ENCODE assay signal across 12 cellular contexts in genomic region chr1:227792216-227793078, GRCh38. TPM values are rescaled to one million over a fixed set of nuclear protein-coding genes. Genes with fewer than 3 reads are reported as not detected.
DNase-seq lines count a peak whose midpoint lies in the region; ATAC-seq and TF ChIP-seq lines count a peak whose summit lies in the region.
"Had no signal": no experiment of that assay in that cellular context is flagged by ENCODE, and none has a peak within 500 bp of the region (broad histone marks: within the 10 kb centered on the region; RNA-seq: fewer than 3 reads in every experiment).

No MANE protein-coding gene starts in this region.

- H3K9me3 ChIP-seq in A673 (ENCODE audit: low read depth, low read length, poor library complexity, severe bottlenecking) = no peaks in the 10 kb centered on the region
- H3K9me3 ChIP-seq: left lung had no signal

- H3K36me3 ChIP-seq in A673 (ENCODE audit: insufficient read depth, low read length, poor library complexity, severe bottlenecking) = no peaks in the 10 kb centered on the region
- H3K36me3 ChIP-seq: left lung had no signal

- CTCF ChIA-PET in A673 (lab: Charles Lee) = no interaction called here
- CTCF ChIA-PET in RWPE1 (lab: Yijun Ruan, JAX) = interaction anchor here (0.7 to 1.2 kb wide), 2 partner anchors 14 to 156 kb away, joined by 3 to 5 read pairs; no protein-coding TSS in a partner anchor

- DNase-seq in A673 (ENCODE audit: low spot score) (no peak), GM13977 (ENCODE audit: low spot score) (peak; percentile 5), RWPE1 (ENCODE audit: low spot score) (no peak), islet precursor cell (peak; percentile 58), sciatic nerve (ENCODE audit: low spot score) (no peak), hippocampal formation (lab: John Stamatoyannopoulos, UW) (no peak), epidermal melanocyte (ENCODE audit: insufficient read length, low spot score) (no peak), NCI-H526 (lab: John Stamatoyannopoulos, UW) (no peak)
- DNase-seq: amygdala; effector CD4-positive, alpha-beta T cell; glutamatergic neuron had no signal

- intact Hi-C loops in A673 (cut with micrococcal nuclease; ENCODE audit: unreplicated experiment) = no loop called here
- intact Hi-C loops in sciatic nerve (cut with DNase I) = no loop called here

- no peaks in the 10 kb centered on the region for H3K27me3 ChIP-seq in A673 (replicated peaks; ENCODE audit: insufficient read depth, low read depth, low read length, poor library complexity)

- POLR2A ChIA-PET in A673 (lab: Charles Lee; ENCODE audit: low non-redundant PET) (no interaction called here), RWPE1 (lab: Yijun Ruan, JAX; ENCODE audit: low non-redundant PET) (no interaction called here)

- TF ChIP-seq CTCF in A673 (conservative IDR thresholded peaks at IDR 0.05; ENCODE audit: low read depth, low read length) (0 out of 2 replicates have a peak, but pooled peaks have one; percentile 33), GM13977 (IDR thresholded peaks at IDR 0.05; ENCODE audit: extremely low read depth, insufficient read depth, missing control alignments) (peak; percentile 27), RWPE1 (conservative IDR thresholded peaks at IDR 0.05; ENCODE audit: low read depth) (no peak)

- H3K4me3 ChIP-seq in A673 (ENCODE audit: low read depth, low read length, poor library complexity, severe bottlenecking) = no peak overlapping the region
- H3K4me3 ChIP-seq: left lung had no signal

- H3K4me1 ChIP-seq in A673 (ENCODE audit: insufficient read depth, low read length, poor library complexity, severe bottlenecking) = peaks cover 29% of the 10 kb centered on the region

- H3K27ac ChIP-seq in A673 (ENCODE audit: low read depth, low read length, poor library complexity, severe bottlenecking) (no peak overlapping the region), RWPE1 (peak overlapping the region; percentile 83; the same call in 1 of the 2 replicates)
- H3K27ac ChIP-seq: left lung had no signal

- no TSS peak for BruUV-seq in A673 (replicated peaks; lab: Mats Ljungman, UMichigan)

- ATAC-seq in sciatic nerve = no peak
- ATAC-seq: left lung had no signal

- in situ Hi-C loops in GM13977 (cut with MboI; ENCODE audit: low pct_unique_long_range_greater_than_20kb, low sequenced_read_pairs, unreplicated experiment) = no loop called here

RNA-seq across cellular contexts. Expression of gene PRSS38, which starts 23.0 kb away (rescaled TPM):
- total RNA-seq in A673 (2021) = not detected in 2 replicates
- total RNA-seq in sciatic nerve = not detected
- total RNA-seq: left lung had no signal

RNA-seq across cellular contexts. Expression of gene SNAP47, which starts 57.2 kb away (rescaled TPM):
- total RNA-seq in A673 (2021) (36.4 and 40.8 TPM in 2 replicates), sciatic nerve (32.3 TPM)

RNA-seq across cellular contexts. Expression of gene JMJD4, which starts 57.3 kb away (rescaled TPM):
- total RNA-seq in A673 (2021) (20.7 and 23.2 TPM in 2 replicates), sciatic nerve (13.4 TPM)

Comparison
In these comparisons a context has a peak if more than half of its experiments do, and no peak if none do; other contexts are left out.
1. DNase-seq: peak in GM13977 (single experiment) and islet precursor cell (single experiment); none in A673 (single experiment), RWPE1 (single experiment), sciatic nerve (single experiment), hippocampal formation (0 of 2), epidermal melanocyte (single experiment) and NCI-H526 (0 of 2).